1 cellular context compared by ENCODE assay signal in genomic region chr16:8565498-8565897, GRCh38.
TF ChIP-seq lines count a peak whose summit lies in the region.

No MANE protein-coding gene starts in this region.

TF ChIP-seq in HepG2, 621 proteins besides CTCF, POLR2A, EP300 and RAD21:
- peak; percentile 88 for TF ChIP-seq ZSCAN25 (CRISPR knock-in tag; IDR thresholded peaks at IDR 0.05)
- TF ChIP-seq SATB2 (CRISPR knock-in tag; IDR thresholded peaks at IDR 0.05): no peak
- TF ChIP-seq USF2 (IDR thresholded peaks at IDR 0.05; ENCODE audit: low read depth, low read length): 0 out of 2 replicates have a peak, but pooled peaks have one; percentile 10
- TF ChIP-seq USF2 (CRISPR knock-in tag; IDR thresholded peaks at IDR 0.05; ENCODE audit: borderline replicate concordance): no peak; the same call in 1 of the 2 replicates
- no peak for TF ChIP-seq YEATS4 (CRISPR knock-in tag; IDR thresholded peaks at IDR 0.05; ENCODE audit: borderline replicate concordance)
- 0 out of 2 replicates have a peak, but pooled peaks have one; percentile 53 for TF ChIP-seq ZNF550 (CRISPR knock-in tag; IDR thresholded peaks at IDR 0.05; ENCODE audit: borderline replicate concordance)
- TF ChIP-seq, protein P1, sequence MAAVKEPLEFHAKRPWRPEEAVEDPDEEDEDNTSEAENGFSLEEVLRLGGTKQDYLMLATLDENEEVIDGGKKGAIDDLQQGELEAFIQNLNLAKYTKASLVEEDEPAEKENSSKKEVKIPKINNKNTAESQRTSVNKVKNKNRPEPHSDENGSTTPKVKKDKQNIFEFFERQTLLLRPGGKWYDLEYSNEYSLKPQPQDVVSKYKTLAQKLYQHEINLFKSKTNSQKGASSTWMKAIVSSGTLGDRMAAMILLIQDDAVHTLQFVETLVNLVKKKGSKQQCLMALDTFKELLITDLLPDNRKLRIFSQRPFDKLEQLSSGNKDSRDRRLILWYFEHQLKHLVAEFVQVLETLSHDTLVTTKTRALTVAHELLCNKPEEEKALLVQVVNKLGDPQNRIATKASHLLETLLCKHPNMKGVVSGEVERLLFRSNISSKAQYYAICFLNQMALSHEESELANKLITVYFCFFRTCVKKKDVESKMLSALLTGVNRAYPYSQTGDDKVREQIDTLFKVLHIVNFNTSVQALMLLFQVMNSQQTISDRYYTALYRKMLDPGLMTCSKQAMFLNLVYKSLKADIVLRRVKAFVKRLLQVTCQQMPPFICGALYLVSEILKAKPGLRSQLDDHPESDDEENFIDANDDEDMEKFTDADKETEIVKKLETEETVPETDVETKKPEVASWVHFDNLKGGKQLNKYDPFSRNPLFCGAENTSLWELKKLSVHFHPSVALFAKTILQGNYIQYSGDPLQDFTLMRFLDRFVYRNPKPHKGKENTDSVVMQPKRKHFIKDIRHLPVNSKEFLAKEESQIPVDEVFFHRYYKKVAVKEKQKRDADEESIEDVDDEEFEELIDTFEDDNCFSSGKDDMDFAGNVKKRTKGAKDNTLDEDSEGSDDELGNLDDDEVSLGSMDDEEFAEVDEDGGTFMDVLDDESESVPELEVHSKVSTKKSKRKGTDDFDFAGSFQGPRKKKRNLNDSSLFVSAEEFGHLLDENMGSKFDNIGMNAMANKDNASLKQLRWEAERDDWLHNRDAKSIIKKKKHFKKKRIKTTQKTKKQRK (IDR thresholded peaks at IDR 0.05; ENCODE audit: low read length): no peak
- no peak for TF ChIP-seq NRL (CRISPR knock-in tag; IDR thresholded peaks at IDR 0.05; ENCODE audit: borderline replicate concordance)
- no peak for TF ChIP-seq NR2C2 (CRISPR knock-in tag; IDR thresholded peaks at IDR 0.05; ENCODE audit: borderline replicate concordance)
- TF ChIP-seq NFE2L1 (CRISPR knock-in tag; IDR thresholded peaks at IDR 0.05; ENCODE audit: borderline replicate concordance): no peak
- TF ChIP-seq PCBP1 (IDR thresholded peaks at IDR 0.05; ENCODE audit: borderline replicate concordance, low read depth, low read length): no peak
- no peak for TF ChIP-seq ZKSCAN8 (CRISPR knock-in tag; IDR thresholded peaks at IDR 0.05; ENCODE audit: borderline replicate concordance)
- TF ChIP-seq TFDP2 (CRISPR knock-in tag; IDR thresholded peaks at IDR 0.05): no peak
- TF ChIP-seq ONECUT2 (CRISPR knock-in tag; IDR thresholded peaks at IDR 0.05): no peak
- no peak for TF ChIP-seq ZNF674 (CRISPR knock-in tag; IDR thresholded peaks at IDR 0.05; ENCODE audit: low read depth)
- TF ChIP-seq ZNF101 (CRISPR knock-in tag; IDR thresholded peaks at IDR 0.05; ENCODE audit: borderline replicate concordance, low read depth): no peak
- TF ChIP-seq ZNF501 (CRISPR knock-in tag; IDR thresholded peaks at IDR 0.05): 0 out of 2 replicates have a peak, but pooled peaks have one; percentile 31
- TF ChIP-seq ISX (CRISPR knock-in tag; conservative IDR thresholded peaks at IDR 0.05): no peak
- TF ChIP-seq CCDC6 (CRISPR knock-in tag; IDR thresholded peaks at IDR 0.05): no peak
- TF ChIP-seq ZNF605 (CRISPR knock-in tag; IDR thresholded peaks at IDR 0.05): no peak
- TF ChIP-seq ZEB1 (IDR thresholded peaks at IDR 0.05; ENCODE audit: insufficient replicate concordance, low read depth): peak; percentile 89
- no peak for TF ChIP-seq ZFP62 (CRISPR knock-in tag; IDR thresholded peaks at IDR 0.05)
- no peak for TF ChIP-seq HNF4G (IDR thresholded peaks at IDR 0.05; ENCODE audit: borderline replicate concordance, low read depth, low read length)
- TF ChIP-seq HNF4G (CRISPR knock-in tag; IDR thresholded peaks at IDR 0.05; ENCODE audit: borderline replicate concordance, low read depth): no peak
- no peak for TF ChIP-seq ZNF552 (CRISPR knock-in tag; IDR thresholded peaks at IDR 0.05; ENCODE audit: borderline replicate concordance)
- TF ChIP-seq ZFP1 (CRISPR knock-in tag; IDR thresholded peaks at IDR 0.05): no peak
- TF ChIP-seq ZFP37 (CRISPR knock-in tag; IDR thresholded peaks at IDR 0.05; ENCODE audit: borderline replicate concordance): no peak
- TF ChIP-seq ZMAT3 (CRISPR knock-in tag; conservative IDR thresholded peaks at IDR 0.05): no peak
- TF ChIP-seq ZNF547 (CRISPR knock-in tag; IDR thresholded peaks at IDR 0.05): no peak
- no peak for TF ChIP-seq ZNF253 (CRISPR knock-in tag; IDR thresholded peaks at IDR 0.05; ENCODE audit: borderline replicate concordance)
- no peak for TF ChIP-seq NBN (conservative IDR thresholded peaks at IDR 0.05)
- TF ChIP-seq MED13 (CRISPR knock-in tag; IDR thresholded peaks at IDR 0.05): no peak
- no peak for TF ChIP-seq ZFX (CRISPR knock-in tag; IDR thresholded peaks at IDR 0.05; ENCODE audit: low read depth)
- TF ChIP-seq, protein P2, sequence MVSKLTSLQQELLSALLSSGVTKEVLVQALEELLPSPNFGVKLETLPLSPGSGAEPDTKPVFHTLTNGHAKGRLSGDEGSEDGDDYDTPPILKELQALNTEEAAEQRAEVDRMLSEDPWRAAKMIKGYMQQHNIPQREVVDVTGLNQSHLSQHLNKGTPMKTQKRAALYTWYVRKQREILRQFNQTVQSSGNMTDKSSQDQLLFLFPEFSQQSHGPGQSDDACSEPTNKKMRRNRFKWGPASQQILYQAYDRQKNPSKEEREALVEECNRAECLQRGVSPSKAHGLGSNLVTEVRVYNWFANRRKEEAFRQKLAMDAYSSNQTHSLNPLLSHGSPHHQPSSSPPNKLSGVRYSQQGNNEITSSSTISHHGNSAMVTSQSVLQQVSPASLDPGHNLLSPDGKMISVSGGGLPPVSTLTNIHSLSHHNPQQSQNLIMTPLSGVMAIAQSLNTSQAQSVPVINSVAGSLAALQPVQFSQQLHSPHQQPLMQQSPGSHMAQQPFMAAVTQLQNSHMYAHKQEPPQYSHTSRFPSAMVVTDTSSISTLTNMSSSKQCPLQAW (CRISPR knock-in tag; IDR thresholded peaks at IDR 0.05): 0 out of 2 replicates have a peak, but pooled peaks have one; percentile 14
